17 cellular contexts compared by ENCODE assay signal in the genomic region with DNA sequence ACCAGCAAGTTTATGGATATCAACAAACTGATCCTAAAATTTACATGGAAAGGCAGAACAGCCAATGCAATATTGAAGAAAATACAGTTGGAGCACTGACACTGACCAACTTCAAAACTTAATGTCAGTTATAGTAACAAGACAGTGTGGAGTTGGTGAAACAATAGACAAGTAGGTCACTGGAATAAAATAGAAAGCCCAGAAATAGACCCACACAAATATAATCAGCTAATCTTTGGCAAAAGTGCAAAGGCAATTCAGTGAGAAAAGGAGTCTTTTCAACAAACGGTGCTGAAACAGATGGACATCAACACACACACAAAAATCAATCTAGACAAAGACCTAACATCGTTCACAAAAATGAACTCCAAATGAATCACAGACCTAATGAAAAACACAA. TPM values are rescaled to one million over a fixed set of nuclear protein-coding genes. Genes with fewer than 3 reads are reported as not detected.
DNase-seq lines count a peak whose midpoint lies in the region; ATAC-seq, FAIRE-seq and TF ChIP-seq lines count a peak whose summit lies in the region.
"Had no signal": no experiment of that assay in that cellular context is flagged by ENCODE, and none has a peak within 500 bp of the region (broad histone marks: within the 10 kb centered on the region; RNA-seq: fewer than 3 reads in every experiment).

No MANE protein-coding gene starts in this region.

- H3K4me1 Mint-ChIP-seq in CD4-positive, CD25-positive, alpha-beta regulatory T cell: peaks cover 23 to 55% (median 32%) of the 10 kb centered on the region in 4 donors

- 27 to 37% (median 32%) methylated on average over 2 of the region's 2 CpGs for WGBS in psoas muscle, 3 donors
- 66 to 69% methylated on average over 2 of the region's 2 CpGs for WGBS in esophagus squamous epithelium, 2 donors

- TF ChIP-seq POLR2A in H54 (IDR thresholded peaks at IDR 0.05; ENCODE audit: low read depth, low read length) (no peak), esophagus squamous epithelium (IDR thresholded peaks at IDR 0.05) (no peak)

- no peaks in the 10 kb centered on the region for H3K9me3 ChIP-seq in CD4-positive, CD25-positive, alpha-beta regulatory T cell (ENCODE audit: control insufficient read depth in 2 of 2, low read length in 2 of 2)
- H3K9me3 ChIP-seq in psoas muscle (no peaks in the 10 kb centered on the region), esophagus squamous epithelium (no peaks in the 10 kb centered on the region)

- peaks cover 5% of the 10 kb centered on the region for H3K36me3 ChIP-seq in CD4-positive, CD25-positive, alpha-beta regulatory T cell (ENCODE audit: control insufficient read depth, insufficient read depth, low read length)
- H3K36me3 ChIP-seq in psoas muscle (ENCODE audit: insufficient read depth in 1 of 2, low read depth in 1 of 2) (peaks cover 0 to 3% of the 10 kb centered on the region in 2 donors), esophagus squamous epithelium (peaks cover 0 to 4% (median 0%) of the 10 kb centered on the region in 3 donors)

- no peaks in the 10 kb centered on the region for H3K9me3 Mint-ChIP-seq in CD4-positive, CD25-positive, alpha-beta regulatory T cell
- H3K9me3 Mint-ChIP-seq: IgD-negative memory B cell had no signal

- H3K27ac ChIP-seq in CD4-positive, CD25-positive, alpha-beta regulatory T cell (ENCODE audit: insufficient read depth, low read length, poor library complexity, severe bottlenecking): no peak overlapping the region
- H3K27ac ChIP-seq in psoas muscle: peak overlapping the region; percentile 28
- no peak overlapping the region for H3K27ac ChIP-seq in esophagus squamous epithelium
- H3K27ac ChIP-seq: C4-2B had no signal

- peaks cover 5% of the 10 kb centered on the region for H3K4me1 ChIP-seq in CD4-positive, CD25-positive, alpha-beta regulatory T cell (ENCODE audit: control insufficient read depth, insufficient read depth, low read length, poor library complexity, severe bottlenecking)
- peaks cover 37% of the 10 kb centered on the region for H3K4me1 ChIP-seq in psoas muscle
- H3K4me1 ChIP-seq in esophagus squamous epithelium: peaks cover 0 to 5% (median 4%) of the 10 kb centered on the region in 3 donors

- H3K4me3 Mint-ChIP-seq in CD4-positive, CD25-positive, alpha-beta regulatory T cell: no peak overlapping the region
- H3K4me3 Mint-ChIP-seq: H9, IgD-negative memory B cell had no signal

- intact Hi-C loops in psoas muscle (cut with DNase I) (loop anchor here in 1 of 2 donors (10.0 kb wide), 1 partner anchor 899 kb away; no protein-coding TSS in a partner anchor), esophagus squamous epithelium (cut with DNase I) (no loop called here)

- no peak for DNase-seq in CD4-positive, CD25-positive, alpha-beta regulatory T cell
- DNase-seq in H54 (ENCODE audit: insufficient read length, low spot score): no peak
- DNase-seq in psoas muscle: no peak
- DNase-seq in esophagus squamous epithelium (lab: John Stamatoyannopoulos, UW): no peak
- DNase-seq in NCI-H2227 (lab: John Stamatoyannopoulos, UW; ENCODE audit: unreplicated experiment): no peak
- DNase-seq: AML-193; CD4-positive, alpha-beta memory T cell; DMS153; DMS79; GF-D8; GOT3; H9 had no signal

- FAIRE-seq in H54 (lab: Jason Lieb, UNC): peak; percentile 73
- FAIRE-seq: A204.1, HepG2 had no signal

- no peaks in the 10 kb centered on the region for H3K27me3 ChIP-seq in CD4-positive, CD25-positive, alpha-beta regulatory T cell (ENCODE audit: control insufficient read depth, insufficient read depth, low read length)
- H3K27me3 ChIP-seq in psoas muscle (ENCODE audit: insufficient read depth in 3 of 3, low read length in 2 of 3) (no peaks in the 10 kb centered on the region), esophagus squamous epithelium (no peaks in the 10 kb centered on the region)

- no peak overlapping the region for H3K4me3 ChIP-seq in CD4-positive, CD25-positive, alpha-beta regulatory T cell (ENCODE audit: low read depth, low read length)
- H3K4me3 ChIP-seq in psoas muscle: no peak overlapping the region
- no peak overlapping the region for H3K4me3 ChIP-seq in esophagus squamous epithelium

- ATAC-seq in CD4-positive, CD25-positive, alpha-beta regulatory T cell (ENCODE audit: low read depth in 2 of 2): no peak
- ATAC-seq in psoas muscle (peak in 2 of 4 donors; percentile 59 to 65), HG03135 (IDR thresholded peaks at IDR 0.05; ENCODE audit: unreplicated experiment) (no peak)
- ATAC-seq: HepG2 had no signal

- peaks cover 24% of the 10 kb centered on the region for H3K36me3 Mint-ChIP-seq in CD4-positive, CD25-positive, alpha-beta regulatory T cell

- TF ChIP-seq CTCF in psoas muscle (IDR thresholded peaks at IDR 0.05) (no peak), esophagus squamous epithelium (IDR thresholded peaks at IDR 0.05) (no peak)

- H3K27ac Mint-ChIP-seq in CD4-positive, CD25-positive, alpha-beta regulatory T cell: peak overlapping the region in 2 of 3 donors; percentile 20 to 45
- H3K27ac Mint-ChIP-seq: CD4-positive, alpha-beta memory T cell; H9; IgD-negative memory B cell had no signal

- no peaks in the 10 kb centered on the region for H3K27me3 Mint-ChIP-seq in CD4-positive, CD25-positive, alpha-beta regulatory T cell
- H3K27me3 Mint-ChIP-seq: CD4-positive, alpha-beta memory T cell; IgD-negative memory B cell had no signal

RNA-seq across cellular contexts. Expression of a gene that starts 13.8 kb away (rescaled TPM):
- 69.2 TPM for total RNA-seq in CD4-positive, CD25-positive, alpha-beta regulatory T cell
- polyA plus RNA-seq in CD4-positive, CD25-positive, alpha-beta regulatory T cell: 100 to 1,000 TPM; 117 to 165 (median 146) TPM
- total RNA-seq in psoas muscle: 10 to 100 TPM; 19.7 to 41.6 (median 25.8) TPM
- 10 to 100 TPM; 23.8 to 43.2 (median 29.0) TPM for polyA plus RNA-seq in psoas muscle
- total RNA-seq in esophagus squamous epithelium: 10 to 100 TPM; 43.5 to 61.5 (median 51.3) TPM
